ENCODE assay signal across 1 cellular context in genomic region chr10:104267721-104268690, GRCh38.
TF ChIP-seq lines count a peak whose summit lies in the region.

No MANE protein-coding gene starts in this region.

TF ChIP-seq in H1, 55 proteins besides CTCF, POLR2A, EP300 and RAD21 (continued from another document):
- no peak for TF ChIP-seq TEAD4 (IDR thresholded peaks at IDR 0.05; ENCODE audit: low read depth, low read length)
- no peak for TF ChIP-seq RFX5 (IDR thresholded peaks at IDR 0.05; ENCODE audit: borderline replicate concordance, low read depth, low read length)
TF ChIP-seq in H1: peak in this region for 1.
